9 cellular contexts compared by ENCODE assay signal in genomic region chr17:4999429-5000093, GRCh38. TPM values are rescaled to one million over a fixed set of nuclear protein-coding genes. Genes with fewer than 3 reads are reported as not detected.
DNase-seq lines count a peak whose midpoint lies in the region; ATAC-seq and TF ChIP-seq lines count a peak whose summit lies in the region.
"Had no signal": no experiment of that assay in that cellular context is flagged by ENCODE, and none has a peak within 500 bp of the region (broad histone marks: within the 10 kb centered on the region; RNA-seq: fewer than 3 reads in every experiment).

No MANE protein-coding gene starts in this region.

- H4K20me1 ChIP-seq in Karpas-422 (ENCODE audit: insufficient read depth, low read depth, low read length): no peaks in the 10 kb centered on the region

- H3K27ac ChIP-seq in ACC112 (ENCODE audit: low read depth, low read length) (no peak overlapping the region), Karpas-422 (ENCODE audit: low read length) (peak overlapping the region; percentile 37; the same call in 1 of the 2 replicates), dorsolateral prefrontal cortex (peak overlapping the region in 29 of 59 donors; percentile 7 to 98 (median 94)), muscle layer of duodenum (ENCODE audit: low read length) (peak overlapping the region; percentile 77)

- H3K4me1 ChIP-seq in ACC112 (ENCODE audit: control insufficient read depth, insufficient read depth, low read length, unreplicated experiment): peaks cover 19% of the 10 kb centered on the region
- H3K4me1 ChIP-seq in Karpas-422 (ENCODE audit: low read length): peaks cover 18% of the 10 kb centered on the region
- H3K4me1 ChIP-seq in muscle layer of duodenum (ENCODE audit: control insufficient read depth in 1 of 2, insufficient read depth in 2 of 2, low read length in 2 of 2): peaks cover 8 to 33% of the 10 kb centered on the region in 2 donors

- H3K36me3 ChIP-seq in ACC112 (ENCODE audit: insufficient read depth, low read length): peaks cover 28% of the 10 kb centered on the region; the same call in 1 of the 2 replicates
- peaks cover 7% of the 10 kb centered on the region; the same call in 1 of the 2 replicates for H3K36me3 ChIP-seq in Karpas-422 (ENCODE audit: insufficient read depth, low read length)
- peaks cover 33 to 39% of the 10 kb centered on the region in 2 donors for H3K36me3 ChIP-seq in muscle layer of duodenum (ENCODE audit: control insufficient read depth in 1 of 2, insufficient read depth in 2 of 2, low read length in 2 of 2)

- ATAC-seq in GM18517 (IDR thresholded peaks at IDR 0.05; ENCODE audit: unreplicated experiment): no peak
- ATAC-seq in GM21381 (IDR thresholded peaks at IDR 0.05; ENCODE audit: unreplicated experiment): no peak
- ATAC-seq in HG03565 (IDR thresholded peaks at IDR 0.05; ENCODE audit: unreplicated experiment): no peak

- no peaks in the 10 kb centered on the region for H3K9me3 ChIP-seq in Karpas-422 (ENCODE audit: low read length)
- H3K9me3 ChIP-seq in muscle layer of duodenum (ENCODE audit: control insufficient read depth in 1 of 2, low read length in 2 of 2): no peaks in the 10 kb centered on the region

- intact Hi-C loops in dorsolateral prefrontal cortex (cut with DNase I): no loop called here

- no peak for TF ChIP-seq CTCF in dorsolateral prefrontal cortex (IDR thresholded peaks at IDR 0.05 in 54 of 56, conservative IDR thresholded peaks at IDR 0.05 in 2 of 56; ENCODE audit: low read depth in 1 of 56, partially characterized antibody in 56 of 56)

- peak overlapping the region; percentile 92 for H3K9ac ChIP-seq in Karpas-422 (ENCODE audit: low read length)

- H3K9me2 ChIP-seq in Karpas-422 (replicated peaks; ENCODE audit: insufficient read depth, low read length): no peaks in the 10 kb centered on the region

- H3K4me3 ChIP-seq in ACC112 (ENCODE audit: low read depth, low read length) (peak overlapping the region; percentile 98), Karpas-422 (ENCODE audit: low read length) (peak overlapping the region; percentile 78), dorsolateral prefrontal cortex (peak overlapping the region in 57 of 59 donors; percentile 73 to 99 (median 93)), muscle layer of duodenum (ENCODE audit: low read depth in 1 of 2, low read length in 2 of 2) (peak overlapping the region; percentile 92)

- H2AFZ ChIP-seq in ACC112 (ENCODE audit: low read length, unreplicated experiment) (no peak overlapping the region), Karpas-422 (ENCODE audit: low read length) (no peak overlapping the region)

- H3K4me2 ChIP-seq in Karpas-422 (ENCODE audit: low read depth, low read length, poor library complexity, severe bottlenecking): peak overlapping the region; percentile 86

- DNase-seq in Karpas-422 (no peak), dorsolateral prefrontal cortex (no peak), cortex of kidney (lab: John Stamatoyannopoulos, UW) (no peak)
- DNase-seq: GF-D8 had no signal

- H3K79me2 ChIP-seq in ACC112 (ENCODE audit: control insufficient read depth, insufficient read depth, low read length, unreplicated experiment) (peaks cover 38% of the 10 kb centered on the region), Karpas-422 (ENCODE audit: low read length) (peaks cover 21% of the 10 kb centered on the region)

- H3K27me3 ChIP-seq in ACC112 (ENCODE audit: insufficient read depth, low read length): no peaks in the 10 kb centered on the region
- no peaks in the 10 kb centered on the region for H3K27me3 ChIP-seq in Karpas-422 (ENCODE audit: low read length)
- no peaks in the 10 kb centered on the region for H3K27me3 ChIP-seq in dorsolateral prefrontal cortex
- H3K27me3 ChIP-seq in muscle layer of duodenum (ENCODE audit: low read depth, low read length): no peaks in the 10 kb centered on the region

RNA-seq across cellular contexts. Expression of gene KIF1C, which starts 1.8 kb away (rescaled TPM):
- total RNA-seq in Karpas-422 (2014; rRNA removed; shearing (Covaris generic); ENCODE audit: low replicate concordance): 10.2 and 19.0 TPM in 2 replicates
- total RNA-seq in dorsolateral prefrontal cortex: 100 to 1,000 TPM in 92 of 120 experiments, 10 to 100 TPM in 28; 62.4 to 504 (median 132) TPM

RNA-seq across cellular contexts. Expression of gene INCA1, which starts 2.2 kb away (rescaled TPM):
- total RNA-seq in Karpas-422 (2014; rRNA removed; shearing (Covaris generic); ENCODE audit: low replicate concordance): not detected in 2 replicates
- 1 to 10 TPM in 104 of 120 experiments, under 1 TPM in 14, not detected in 2; 0.36 to 3.7 (median 2.0) TPM for total RNA-seq in dorsolateral prefrontal cortex

RNA-seq across cellular contexts. Expression of gene CAMTA2, which starts 12.1 kb away (rescaled TPM):
- 9.5 and 15.6 TPM in 2 replicates for total RNA-seq in Karpas-422 (2014; rRNA removed; shearing (Covaris generic); ENCODE audit: low replicate concordance)
- 100 to 1,000 TPM in 118 of 120 experiments, 10 to 100 TPM in 2; 79.4 to 186 (median 143) TPM for total RNA-seq in dorsolateral prefrontal cortex

RNA-seq across cellular contexts. Expression of gene SPAG7, which starts 31.9 kb away (rescaled TPM):
- 24.6 and 40.7 TPM in 2 replicates for total RNA-seq in Karpas-422 (2014; rRNA removed; shearing (Covaris generic); ENCODE audit: low replicate concordance)
- 10 to 100 TPM; 31.5 to 67.7 (median 51.4) TPM for total RNA-seq in dorsolateral prefrontal cortex

RNA-seq across cellular contexts. Expression of gene SLC52A1, which starts 35.7 kb away (rescaled TPM):
- not detected in 2 replicates for total RNA-seq in Karpas-422 (2014; rRNA removed; shearing (Covaris generic); ENCODE audit: low replicate concordance)
- under 1 TPM in 13 of 120 experiments, not detected in 107; 0.14 to 0.44 (median 0.20) TPM for total RNA-seq in dorsolateral prefrontal cortex
